Comparison of ENCODE assay signal across 1 cellular context in the genomic region with DNA sequence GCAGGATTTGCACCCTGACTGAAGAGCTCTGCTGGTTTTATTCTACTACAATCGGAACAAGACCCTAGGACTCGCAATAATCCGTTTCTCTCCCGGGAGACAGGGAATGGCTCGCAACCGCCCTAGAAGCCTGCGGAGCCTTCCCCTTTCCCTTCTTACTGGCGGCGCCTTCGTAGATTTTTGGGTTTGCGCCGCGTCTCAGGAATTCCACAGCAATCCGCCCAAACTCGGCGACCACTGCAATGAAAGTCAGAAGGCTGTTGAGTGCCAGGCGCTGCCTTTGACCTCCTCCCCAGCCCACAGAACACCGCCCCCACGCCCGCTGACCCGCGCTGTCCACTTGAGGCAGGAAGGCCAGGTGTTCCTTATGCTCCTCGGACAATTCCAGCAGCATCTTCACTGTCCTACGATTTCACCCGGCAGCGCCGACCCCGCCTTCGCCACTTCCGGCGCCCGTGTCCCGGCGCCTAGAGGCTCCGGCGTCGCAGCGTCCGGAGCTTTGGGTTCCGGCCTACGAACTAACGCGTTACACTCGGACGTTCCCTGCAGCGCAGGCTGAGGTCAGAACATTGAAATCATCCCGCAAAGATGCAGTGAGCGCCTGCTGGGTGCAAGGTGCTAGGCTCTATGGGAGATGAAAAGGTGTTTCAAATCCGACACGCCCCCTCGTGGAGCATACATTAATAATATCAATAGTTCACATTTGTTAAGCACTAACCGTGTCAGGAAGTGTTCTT.
TF ChIP-seq lines count a peak whose summit lies in the region.

TSS of gene COMMD2 (minus strand) at position 439 of the 737 bp plus-strand sequence. CDS start at position 394, 45 bp downstream.

TF ChIP-seq in K562, 482 proteins besides CTCF, POLR2A, EP300 and RAD21 (continued from another document and continues in another):
- TF ChIP-seq, protein P1, sequence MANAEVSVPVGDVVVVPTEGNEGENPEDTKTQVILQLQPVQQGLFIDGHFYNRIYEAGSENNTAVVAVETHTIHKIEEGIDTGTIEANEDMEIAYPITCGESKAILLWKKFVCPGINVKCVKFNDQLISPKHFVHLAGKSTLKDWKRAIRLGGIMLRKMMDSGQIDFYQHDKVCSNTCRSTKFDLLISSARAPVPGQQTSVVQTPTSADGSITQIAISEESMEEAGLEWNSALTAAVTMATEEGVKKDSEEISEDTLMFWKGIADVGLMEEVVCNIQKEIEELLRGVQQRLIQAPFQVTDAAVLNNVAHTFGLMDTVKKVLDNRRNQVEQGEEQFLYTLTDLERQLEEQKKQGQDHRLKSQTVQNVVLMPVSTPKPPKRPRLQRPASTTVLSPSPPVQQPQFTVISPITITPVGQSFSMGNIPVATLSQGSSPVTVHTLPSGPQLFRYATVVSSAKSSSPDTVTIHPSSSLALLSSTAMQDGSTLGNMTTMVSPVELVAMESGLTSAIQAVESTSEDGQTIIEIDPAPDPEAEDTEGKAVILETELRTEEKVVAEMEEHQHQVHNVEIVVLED (CRISPR knock-in tag; IDR thresholded peaks at IDR 0.05) = peak; percentile 82
- TF ChIP-seq CBFA2T2 (conservative IDR thresholded peaks at IDR 0.05) = no peak
- TF ChIP-seq, protein P2, sequence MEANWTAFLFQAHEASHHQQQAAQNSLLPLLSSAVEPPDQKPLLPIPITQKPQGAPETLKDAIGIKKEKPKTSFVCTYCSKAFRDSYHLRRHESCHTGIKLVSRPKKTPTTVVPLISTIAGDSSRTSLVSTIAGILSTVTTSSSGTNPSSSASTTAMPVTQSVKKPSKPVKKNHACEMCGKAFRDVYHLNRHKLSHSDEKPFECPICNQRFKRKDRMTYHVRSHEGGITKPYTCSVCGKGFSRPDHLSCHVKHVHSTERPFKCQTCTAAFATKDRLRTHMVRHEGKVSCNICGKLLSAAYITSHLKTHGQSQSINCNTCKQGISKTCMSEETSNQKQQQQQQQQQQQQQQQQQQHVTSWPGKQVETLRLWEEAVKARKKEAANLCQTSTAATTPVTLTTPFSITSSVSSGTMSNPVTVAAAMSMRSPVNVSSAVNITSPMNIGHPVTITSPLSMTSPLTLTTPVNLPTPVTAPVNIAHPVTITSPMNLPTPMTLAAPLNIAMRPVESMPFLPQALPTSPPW (CRISPR knock-in tag; IDR thresholded peaks at IDR 0.05) = peak; percentile 82
- 0 out of 4 replicates have a peak, but pooled peaks of 1 of the 2 experiments have one; percentile 39 for TF ChIP-seq FOXA3 (CRISPR knock-in tag; conservative IDR thresholded peaks at IDR 0.05 in 1 of 2, IDR thresholded peaks at IDR 0.05 in 1 of 2)
- no peak for TF ChIP-seq FOS (IDR thresholded peaks at IDR 0.05; ENCODE audit: extremely low read depth, insufficient read length)
- peak; percentile 95 for TF ChIP-seq HMGN3 (IDR thresholded peaks at IDR 0.05; ENCODE audit: borderline replicate concordance, extremely low read depth, insufficient read length, low read depth, low read length)
- TF ChIP-seq ZNF589 (CRISPR knock-in tag; IDR thresholded peaks at IDR 0.05; ENCODE audit: low read depth) = no peak
- no peak for TF ChIP-seq HDAC2 (IDR thresholded peaks at IDR 0.05)
- TF ChIP-seq MTF1 (CRISPR knock-in tag; IDR thresholded peaks at IDR 0.05; ENCODE audit: borderline replicate concordance) = no peak
- TF ChIP-seq, protein P3, sequence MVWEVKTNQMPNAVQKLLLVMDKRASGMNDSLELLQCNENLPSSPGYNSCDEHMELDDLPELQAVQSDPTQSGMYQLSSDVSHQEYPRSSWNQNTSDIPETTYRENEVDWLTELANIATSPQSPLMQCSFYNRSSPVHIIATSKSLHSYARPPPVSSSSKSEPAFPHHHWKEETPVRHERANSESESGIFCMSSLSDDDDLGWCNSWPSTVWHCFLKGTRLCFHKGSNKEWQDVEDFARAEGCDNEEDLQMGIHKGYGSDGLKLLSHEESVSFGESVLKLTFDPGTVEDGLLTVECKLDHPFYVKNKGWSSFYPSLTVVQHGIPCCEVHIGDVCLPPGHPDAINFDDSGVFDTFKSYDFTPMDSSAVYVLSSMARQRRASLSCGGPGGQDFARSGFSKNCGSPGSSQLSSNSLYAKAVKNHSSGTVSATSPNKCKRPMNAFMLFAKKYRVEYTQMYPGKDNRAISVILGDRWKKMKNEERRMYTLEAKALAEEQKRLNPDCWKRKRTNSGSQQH (CRISPR knock-in tag; IDR thresholded peaks at IDR 0.05) = no peak
- TF ChIP-seq ZNF584 (CRISPR knock-in tag; IDR thresholded peaks at IDR 0.05; ENCODE audit: low read depth) = no peak
- peak; percentile 31 to 32 for TF ChIP-seq E2F6 (IDR thresholded peaks at IDR 0.05; ENCODE audit: borderline replicate concordance in 1 of 2, extremely low read depth in 1 of 2, insufficient read depth in 1 of 2, insufficient read length in 1 of 2, low read depth in 1 of 2, low read length in 1 of 2, poor library complexity in 1 of 2, severe bottlenecking in 1 of 2)
- TF ChIP-seq NCOA4 (IDR thresholded peaks at IDR 0.05; ENCODE audit: partially characterized antibody) = no peak
- TF ChIP-seq NR4A1 (CRISPR knock-in tag; IDR thresholded peaks at IDR 0.05) = no peak
- TF ChIP-seq NR4A1 (tag; IDR thresholded peaks at IDR 0.05) = no peak
- TF ChIP-seq RFX7 (CRISPR knock-in tag; IDR thresholded peaks at IDR 0.05) = no peak
- no peak for TF ChIP-seq CREB5 (CRISPR knock-in tag; IDR thresholded peaks at IDR 0.05)
- peak; percentile 33; the same call in 1 of the 2 replicates for TF ChIP-seq EGR1 (conservative IDR thresholded peaks at IDR 0.05)
- TF ChIP-seq RBM22 (IDR thresholded peaks at IDR 0.05; ENCODE audit: low read depth, low read length, poor library complexity, severe bottlenecking) = peak; percentile 84
- no peak for TF ChIP-seq ZNF274 (IDR thresholded peaks at IDR 0.05; ENCODE audit: borderline replicate concordance, low read depth, low read length)
- TF ChIP-seq PTTG1 (tag; IDR thresholded peaks at IDR 0.05; ENCODE audit: low read depth) = no peak
- TF ChIP-seq FUS (optimal IDR thresholded peaks at IDR 0.05; ENCODE audit: low read depth, low read length) = no peak
- no peak for TF ChIP-seq SAFB2 (IDR thresholded peaks at IDR 0.05; ENCODE audit: borderline replicate concordance, low read depth, low read length, severe bottlenecking)
- no peak for TF ChIP-seq ZSCAN32 (CRISPR knock-in tag; IDR thresholded peaks at IDR 0.05)
- no peak for TF ChIP-seq MAFG (tag; conservative IDR thresholded peaks at IDR 0.05)
- TF ChIP-seq ATF1 (CRISPR knock-in tag; IDR thresholded peaks at IDR 0.05) = no peak
- peak; percentile 83 for TF ChIP-seq ATF1 (tag; IDR thresholded peaks at IDR 0.05)
- TF ChIP-seq, protein P4, sequence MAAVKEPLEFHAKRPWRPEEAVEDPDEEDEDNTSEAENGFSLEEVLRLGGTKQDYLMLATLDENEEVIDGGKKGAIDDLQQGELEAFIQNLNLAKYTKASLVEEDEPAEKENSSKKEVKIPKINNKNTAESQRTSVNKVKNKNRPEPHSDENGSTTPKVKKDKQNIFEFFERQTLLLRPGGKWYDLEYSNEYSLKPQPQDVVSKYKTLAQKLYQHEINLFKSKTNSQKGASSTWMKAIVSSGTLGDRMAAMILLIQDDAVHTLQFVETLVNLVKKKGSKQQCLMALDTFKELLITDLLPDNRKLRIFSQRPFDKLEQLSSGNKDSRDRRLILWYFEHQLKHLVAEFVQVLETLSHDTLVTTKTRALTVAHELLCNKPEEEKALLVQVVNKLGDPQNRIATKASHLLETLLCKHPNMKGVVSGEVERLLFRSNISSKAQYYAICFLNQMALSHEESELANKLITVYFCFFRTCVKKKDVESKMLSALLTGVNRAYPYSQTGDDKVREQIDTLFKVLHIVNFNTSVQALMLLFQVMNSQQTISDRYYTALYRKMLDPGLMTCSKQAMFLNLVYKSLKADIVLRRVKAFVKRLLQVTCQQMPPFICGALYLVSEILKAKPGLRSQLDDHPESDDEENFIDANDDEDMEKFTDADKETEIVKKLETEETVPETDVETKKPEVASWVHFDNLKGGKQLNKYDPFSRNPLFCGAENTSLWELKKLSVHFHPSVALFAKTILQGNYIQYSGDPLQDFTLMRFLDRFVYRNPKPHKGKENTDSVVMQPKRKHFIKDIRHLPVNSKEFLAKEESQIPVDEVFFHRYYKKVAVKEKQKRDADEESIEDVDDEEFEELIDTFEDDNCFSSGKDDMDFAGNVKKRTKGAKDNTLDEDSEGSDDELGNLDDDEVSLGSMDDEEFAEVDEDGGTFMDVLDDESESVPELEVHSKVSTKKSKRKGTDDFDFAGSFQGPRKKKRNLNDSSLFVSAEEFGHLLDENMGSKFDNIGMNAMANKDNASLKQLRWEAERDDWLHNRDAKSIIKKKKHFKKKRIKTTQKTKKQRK (IDR thresholded peaks at IDR 0.05; ENCODE audit: borderline replicate concordance, low read depth, low read length) = no peak
- peak; percentile 97 for TF ChIP-seq PHF20 (IDR thresholded peaks at IDR 0.05; ENCODE audit: partially characterized antibody)
- no peak for TF ChIP-seq ZZZ3 (IDR thresholded peaks at IDR 0.05)
- no peak for TF ChIP-seq HNRNPL (IDR thresholded peaks at IDR 0.05; ENCODE audit: low read depth, low read length)
- TF ChIP-seq MGA (IDR thresholded peaks at IDR 0.05) = peak; percentile 48; the same call in 1 of the 2 replicates
- TF ChIP-seq KAT8 (IDR thresholded peaks at IDR 0.05; ENCODE audit: low read depth) = no peak
- TF ChIP-seq TAL1 (IDR thresholded peaks at IDR 0.05) = no peak
